12 cellular contexts compared by ENCODE assay signal in genomic region chr6:131819507-131820228, GRCh38. TPM values are rescaled to one million over a fixed set of nuclear protein-coding genes. Genes with fewer than 3 reads are reported as not detected.
DNase-seq lines count a peak whose midpoint lies in the region; ATAC-seq, FAIRE-seq and TF ChIP-seq lines count a peak whose summit lies in the region.
"Had no signal": no experiment of that assay in that cellular context is flagged by ENCODE, and none has a peak within 500 bp of the region (broad histone marks: within the 10 kb centered on the region; RNA-seq: fewer than 3 reads in every experiment).

No MANE protein-coding gene starts in this region.

- no peaks in the 10 kb centered on the region for H3K79me2 ChIP-seq in OCI-LY7 (ENCODE audit: insufficient read depth, low read depth, low read length)

- peak; percentile 72 for ATAC-seq in GM18520 (IDR thresholded peaks at IDR 0.05; ENCODE audit: unreplicated experiment)
- peak; percentile 56 to 84 (median 76) for ATAC-seq in pancreas
- ATAC-seq: activated CD8-positive, alpha-beta T cell treated with anti-CD3 and anti-CD28 coated beads for 36 hours had no signal

- H3K9me2 ChIP-seq in OCI-LY7 (ENCODE audit: insufficient read depth, low read length) = no peaks in the 10 kb centered on the region

- peaks cover 5% of the 10 kb centered on the region for H3K4me1 ChIP-seq in endocrine pancreas (ENCODE audit: control insufficient read depth, insufficient read depth, low read length)
- peaks cover 10 to 29% (median 14%) of the 10 kb centered on the region in 3 donors for H3K4me1 ChIP-seq in pancreas
- no peaks in the 10 kb centered on the region for H3K4me1 ChIP-seq in OCI-LY7 (ENCODE audit: insufficient read depth, low read length, poor library complexity, severe bottlenecking)

- H3K4me3 ChIP-seq in endocrine pancreas (ENCODE audit: control insufficient read depth, insufficient read depth, low read length) (peak overlapping the region; percentile 19), pancreas (no peak overlapping the region), OCI-LY7 (ENCODE audit: low read depth, low read length, poor library complexity, severe bottlenecking) (no peak overlapping the region)
- H3K4me3 ChIP-seq: HAP-1 had no signal

- no peak overlapping the region for H2AFZ ChIP-seq in OCI-LY7 (ENCODE audit: low read length)

- H3K27ac ChIP-seq in pancreas = no peak overlapping the region
- H3K27ac ChIP-seq in OCI-LY7 (ENCODE audit: low read depth, low read length, poor library complexity, severe bottlenecking) = no peak overlapping the region

- WGBS in pancreas, 2 donors = 40 to 42% methylated on average over 7 of the region's 7 CpGs

- TF ChIP-seq CTCF in pancreas (IDR thresholded peaks at IDR 0.05) = no peak
- no peak for TF ChIP-seq CTCF in OCI-LY7 (conservative IDR thresholded peaks at IDR 0.05; ENCODE audit: low read length)

- H4K20me1 ChIP-seq in OCI-LY7 (ENCODE audit: insufficient read depth, low read length) = no peaks in the 10 kb centered on the region

- H3K9me3 ChIP-seq in endocrine pancreas (ENCODE audit: control insufficient read depth, low read length) (no peaks in the 10 kb centered on the region), pancreas (no peaks in the 10 kb centered on the region), OCI-LY7 (ENCODE audit: low read length) (no peaks in the 10 kb centered on the region)
- H3K9me3 ChIP-seq: HAP-1 had no signal

- no peak overlapping the region for H3K9ac ChIP-seq in endocrine pancreas (ENCODE audit: control insufficient read depth, insufficient read depth, low read length)

- no peaks in the 10 kb centered on the region for H3K36me3 ChIP-seq in endocrine pancreas (ENCODE audit: control insufficient read depth, insufficient read depth, low read length)
- H3K36me3 ChIP-seq in pancreas = no peaks in the 10 kb centered on the region
- H3K36me3 ChIP-seq in OCI-LY7 (ENCODE audit: insufficient read depth, low read length) = no peaks in the 10 kb centered on the region
- H3K36me3 ChIP-seq: HAP-1 had no signal

- intact Hi-C loops in pancreas (cut with DNase I) = no loop called here
- intact Hi-C loops in OCI-LY7 (cut with micrococcal nuclease; ENCODE audit: unreplicated experiment) = no loop called here

- FAIRE-seq in pancreas (lab: Jason Lieb, UNC) = no peak

- no peak overlapping the region for H3K4me2 ChIP-seq in OCI-LY7 (ENCODE audit: low read length)

- POLR2A ChIA-PET in OCI-LY7 (lab: Charles Lee) = interaction anchor here (0.6 kb wide), 1 partner anchor 26 kb away, joined by 4 read pairs; no protein-coding TSS in a partner anchor

- H3K27me3 ChIP-seq in endocrine pancreas (ENCODE audit: control insufficient read depth, insufficient read depth, low read length) = no peaks in the 10 kb centered on the region
- H3K27me3 ChIP-seq in pancreas = no peaks in the 10 kb centered on the region

- CTCF ChIA-PET in OCI-LY7 (lab: Charles Lee; ENCODE audit: unreplicated experiment) = interaction anchor here (0.5 kb wide), 1 partner anchor 74 kb away, joined by 3 read pairs; no protein-coding TSS in a partner anchor

- no TSS peak for BruUV-seq in OCI-LY7 (replicated peaks; lab: Mats Ljungman, UMichigan)

- DNase-seq in M059J (ENCODE audit: low read depth) (peak; percentile 79), pancreas (peak in 1 of 6 donors; percentile 25), DMS53 treated with DMSO at 0.1 percent for 48 hours (lab: John Stamatoyannopoulos, UW; ENCODE audit: unreplicated experiment) (no peak), OCI-LY7 (ENCODE audit: low spot score) (no peak), HuH-7.5 (ENCODE audit: low spot score) (no peak)
- no peak for DNase-seq in activated effector memory CD4-positive, alpha-beta T cell treated with anti-CD3 and anti-CD28 coated beads, Interleukin-2, amount 50 U/mL, for 16 hours
- DNase-seq: activated CD8-positive, alpha-beta T cell treated with anti-CD3 and anti-CD28 coated beads for 36 hours; DND-41; NCI-H69 had no signal

RNA-seq across cellular contexts. Expression of gene ENPP1, which starts 11.8 kb away (rescaled TPM):
- 31.3 and 40.5 TPM in 2 replicates for total RNA-seq in M059J (2014; rRNA removed; shearing (Covaris generic))
- total RNA-seq in pancreas (10 to 100 TPM; 16.5 to 46.6 (median 23.0) TPM), OCI-LY7 (2022) (0.34 and 0.39 TPM in 2 replicates)
- polyA plus RNA-seq in pancreas = 1 to 10 TPM; 4.8 to 5.6 TPM
- total RNA-seq in OCI-LY7 (2014; rRNA removed; shearing (Covaris generic)) = not detected in 2 replicates

Comparison
In these comparisons a context has a peak if more than half of its experiments do, and no peak if none do; other contexts are left out.
1. RNA of gene ENPP1, which starts 11.8 kb away (total RNA-seq): 31.3 to 40.5 TPM in M059J and 16.5 to 46.6 TPM in pancreas; 0.34 to 0.39 TPM in OCI-LY7; every median in the first group is over 10 times any median in the second.